17 cellular contexts compared by ENCODE assay signal in the genomic region with DNA sequence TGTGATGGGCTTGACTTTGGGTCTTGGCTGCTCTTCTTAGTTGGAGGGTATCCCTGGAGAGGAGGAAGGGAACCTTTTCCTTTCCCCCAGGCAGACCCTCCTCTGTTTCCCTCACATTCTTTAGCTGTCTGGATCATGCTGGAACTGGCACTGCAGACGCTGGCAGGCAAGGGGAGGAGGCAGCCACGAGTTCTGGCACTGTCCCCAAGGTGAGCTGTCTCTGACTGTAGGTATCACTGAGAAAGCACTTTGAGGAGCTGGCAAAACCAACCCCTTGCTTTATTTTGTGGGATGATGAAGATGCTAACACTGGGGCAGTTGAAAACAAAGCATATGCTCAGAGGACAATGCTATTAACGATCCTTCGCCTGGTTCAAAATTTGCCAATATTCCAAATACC.
DNase-seq lines count a peak whose midpoint lies in the region; ATAC-seq, FAIRE-seq and TF ChIP-seq lines count a peak whose summit lies in the region.
"Had no signal": no experiment of that assay in that cellular context is flagged by ENCODE, and none has a peak within 500 bp of the region (broad histone marks: within the 10 kb centered on the region; RNA-seq: fewer than 3 reads in every experiment).

No MANE protein-coding gene starts in this region.

- no peak overlapping the region for H3K9ac ChIP-seq in mammary epithelial cell (ENCODE audit: insufficient read depth, low read length)
- H3K9ac ChIP-seq: BLaER1 had no signal

- no peaks in the 10 kb centered on the region for H3K27me3 Mint-ChIP-seq in MCF 10A (ENCODE audit: insufficient read depth, unreplicated experiment)
- H3K27me3 Mint-ChIP-seq in activated T-helper 17 cell treated with anti-CD3 and anti-CD28 coated beads, Interleukin-2, amount 50 U/mL, for 72 hours = peaks cover under 1% of the 10 kb centered on the region

- in situ Hi-C loops in mammary epithelial cell (cut with MboI; ENCODE audit: low sequenced_read_pairs in 2 of 2) = loop anchor here in 1 of 2 donors (10.0 kb wide), 1 partner anchor 92 kb away; no protein-coding TSS in a partner anchor

- no peak overlapping the region for H3K4me3 Mint-ChIP-seq in MCF 10A (ENCODE audit: unreplicated experiment)
- no peak overlapping the region for H3K4me3 Mint-ChIP-seq in activated T-helper 17 cell treated with anti-CD3 and anti-CD28 coated beads, Interleukin-2, amount 50 U/mL, for 72 hours
- H3K4me3 Mint-ChIP-seq: CD8-positive, alpha-beta memory T cell had no signal

- H3K4me1 Mint-ChIP-seq in MCF 10A (ENCODE audit: insufficient read depth, unreplicated experiment) = no peaks in the 10 kb centered on the region
- no peaks in the 10 kb centered on the region for H3K4me1 Mint-ChIP-seq in activated T-helper 17 cell treated with anti-CD3 and anti-CD28 coated beads, Interleukin-2, amount 50 U/mL, for 72 hours
- H3K4me1 Mint-ChIP-seq: CD8-positive, alpha-beta memory T cell had no signal

- intact Hi-C loops in mammary epithelial cell (cut with micrococcal nuclease) (no loop called here), MCF 10A (cut with micrococcal nuclease) (no loop called here)

- H3K4me3 ChIP-seq in mammary epithelial cell (replicated peaks in 1 of 3; ENCODE audit: insufficient read depth in 1 of 3, low read depth in 2 of 3, low read length in 3 of 3) (no peak overlapping the region), bronchial epithelial cell (ENCODE audit: low read depth, low read length) (no peak overlapping the region)
- H3K4me3 ChIP-seq: BLaER1, HAP-1 had no signal

- no peak for TF ChIP-seq CTCF in mammary epithelial cell (conservative IDR thresholded peaks at IDR 0.05 in 1 of 2, IDR thresholded peaks at IDR 0.05 in 1 of 2; ENCODE audit: extremely low read depth in 1 of 2, insufficient read depth in 1 of 2, low read depth in 1 of 2, low read length in 2 of 2)
- no peak for TF ChIP-seq CTCF in MCF 10A (IDR thresholded peaks at IDR 0.05; ENCODE audit: unreplicated experiment)
- no peak for TF ChIP-seq CTCF in bronchial epithelial cell (IDR thresholded peaks at IDR 0.05; ENCODE audit: insufficient read depth, low read length, severe bottlenecking)
- no peak for TF ChIP-seq CTCF in foreskin keratinocyte (conservative IDR thresholded peaks at IDR 0.05)

- H3K36me3 ChIP-seq in mammary epithelial cell (ENCODE audit: insufficient read depth, low read length) (no peaks in the 10 kb centered on the region), bronchial epithelial cell (ENCODE audit: control insufficient read depth, insufficient read depth, low read length) (no peaks in the 10 kb centered on the region)
- H3K36me3 ChIP-seq: BLaER1, HAP-1 had no signal

- dilution Hi-C loops in mammary epithelial cell (cut with HindIII; ENCODE audit: low sequenced_read_pairs) = no loop called here

- no peak for FAIRE-seq in bronchial epithelial cell (lab: Jason Lieb, UNC)

- H3K36me3 Mint-ChIP-seq in MCF 10A (ENCODE audit: insufficient read depth, unreplicated experiment) = no peaks in the 10 kb centered on the region
- H3K36me3 Mint-ChIP-seq in activated T-helper 17 cell treated with anti-CD3 and anti-CD28 coated beads, Interleukin-2, amount 50 U/mL, for 72 hours (ENCODE audit: low read depth) = no peaks in the 10 kb centered on the region
- H3K36me3 Mint-ChIP-seq: CD8-positive, alpha-beta memory T cell had no signal

- H3K9me3 ChIP-seq in mammary epithelial cell (replicated peaks; ENCODE audit: insufficient read depth, low read length) = no peaks in the 10 kb centered on the region
- H3K9me3 ChIP-seq: Caco-2, HAP-1 had no signal

- H3K27ac Mint-ChIP-seq in MCF 10A (ENCODE audit: low read depth, unreplicated experiment) = no peak overlapping the region
- H3K27ac Mint-ChIP-seq in activated T-helper 17 cell treated with anti-CD3 and anti-CD28 coated beads, Interleukin-2, amount 50 U/mL, for 72 hours = no peak overlapping the region
- H3K27ac Mint-ChIP-seq: CD8-positive, alpha-beta memory T cell had no signal

- H3K9me3 Mint-ChIP-seq in MCF 10A (ENCODE audit: unreplicated experiment) = no peaks in the 10 kb centered on the region
- H3K9me3 Mint-ChIP-seq in activated T-helper 17 cell treated with anti-CD3 and anti-CD28 coated beads, Interleukin-2, amount 50 U/mL, for 72 hours = no peaks in the 10 kb centered on the region

- CTCF ChIA-PET in mammary epithelial cell (lab: Charles Lee; ENCODE audit: low non-redundant PET) = no interaction called here
- CTCF ChIA-PET in MCF 10A (lab: Yijun Ruan, JAX) = no interaction called here

- no peaks in the 10 kb centered on the region for H3K27me3 ChIP-seq in mammary epithelial cell (ENCODE audit: insufficient read depth, low read length)
- H3K27me3 ChIP-seq in bronchial epithelial cell (ENCODE audit: control insufficient read depth, insufficient read depth, low read length) = no peaks in the 10 kb centered on the region
- H3K27me3 ChIP-seq in foreskin keratinocyte = no peaks in the 10 kb centered on the region
- H3K27me3 ChIP-seq: BLaER1 had no signal

- H3K27ac ChIP-seq in mammary epithelial cell (ENCODE audit: insufficient read depth, low read depth, low read length) (no peak overlapping the region), foreskin keratinocyte (peak overlapping the region; percentile 41)
- H3K27ac ChIP-seq: BLaER1 had no signal

- ATAC-seq in foreskin keratinocyte (peak; percentile 88), GM21619 (IDR thresholded peaks at IDR 0.05; ENCODE audit: unreplicated experiment) (no peak)
- no peak for ATAC-seq in activated T-helper 17 cell treated with anti-CD3 and anti-CD28 coated beads, Interleukin-2, amount 50 U/mL, for 72 hours (replicated peaks)

- BruUV-seq in mammary epithelial cell (replicated peaks; lab: Mats Ljungman, UMichigan) (no TSS peak), MCF 10A (replicated peaks; lab: Mats Ljungman, UMichigan) (no TSS peak)

- peak; percentile 73 for DNase-seq in mammary epithelial cell
- DNase-seq in MCF 10A (ENCODE audit: unreplicated experiment) = no peak
- peak; percentile 72 for DNase-seq in bronchial epithelial cell (ENCODE audit: low read depth)
- peak; percentile 34 to 59 for DNase-seq in foreskin keratinocyte
- no peak for DNase-seq in NCI-H146 (lab: John Stamatoyannopoulos, UW)
- DNase-seq in NCI-H2029 (lab: John Stamatoyannopoulos, UW) = no peak
- DNase-seq: 8988T; AML-193; Caco-2; CD8-positive, alpha-beta memory T cell; DND-41; GDM1; GOT3 had no signal

- peaks cover 23% of the 10 kb centered on the region for H3K4me1 ChIP-seq in mammary epithelial cell (ENCODE audit: insufficient read depth, low read length)
- peaks cover 14% of the 10 kb centered on the region for H3K4me1 ChIP-seq in foreskin keratinocyte
- H3K4me1 ChIP-seq: BLaER1, Caco-2, HAP-1 had no signal

- WGBS in mammary epithelial cell (ENCODE audit: low coverage, missing lambda C conversion rate) = 20% methylated on average over 4 of the region's 4 CpGs

- H3K4me2 ChIP-seq in mammary epithelial cell (ENCODE audit: insufficient read depth, low read depth, low read length) = peak overlapping the region; percentile 43
- H3K4me2 ChIP-seq: BLaER1 had no signal

- no peaks in the 10 kb centered on the region for H3K79me2 ChIP-seq in mammary epithelial cell (ENCODE audit: insufficient read depth, low read length)

- no peaks in the 10 kb centered on the region for H4K20me1 ChIP-seq in mammary epithelial cell (ENCODE audit: insufficient read depth, low read length)
- H4K20me1 ChIP-seq: BLaER1 had no signal

- POLR2A ChIA-PET in MCF 10A (lab: Yijun Ruan, JAX) = interaction anchor here (0.5 to 1.1 kb wide), 3 partner anchors 28 to 203 kb away, joined by 3 to 4 read pairs (median 3); no protein-coding TSS in a partner anchor

- peak overlapping the region; percentile 19 for H2AFZ ChIP-seq in mammary epithelial cell (ENCODE audit: low read depth, low read length)

Comparison
In these comparisons a context has a peak if more than half of its experiments do, and no peak if none do; other contexts are left out.
1. DNase-seq: peak in mammary epithelial cell (single experiment), bronchial epithelial cell (single experiment) and foreskin keratinocyte (2 of 2); none in MCF 10A (single experiment), NCI-H146 (single experiment) and NCI-H2029 (single experiment).